In the genomic region with DNA sequence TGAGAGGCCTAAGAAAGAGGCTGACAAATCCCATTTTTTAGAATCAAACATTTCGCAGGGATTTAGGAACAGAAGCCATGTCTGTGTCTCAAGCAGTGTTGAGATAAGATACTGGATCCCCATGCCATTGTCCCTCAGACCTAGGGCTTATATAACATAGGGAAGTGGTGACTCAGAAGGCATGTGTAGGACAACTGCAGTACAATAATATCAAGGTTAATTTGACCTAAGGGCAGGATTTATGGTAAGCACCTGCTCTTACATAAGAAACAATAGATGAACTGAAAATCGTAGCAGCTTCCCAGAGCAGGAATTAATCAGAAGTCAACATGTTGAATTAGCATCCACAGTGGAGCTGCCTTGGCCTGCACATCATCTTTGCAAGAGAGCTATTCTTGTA, we compare ENCODE assay signal across 26 cellular contexts.
A peak's percentile ranks its signal among the peaks of the same experiment; 100 is the strongest.
DNase-seq lines count a peak whose midpoint lies in the region; ATAC-seq, FAIRE-seq and TF ChIP-seq lines count a peak whose summit lies in the region.
"Had no signal": no experiment of that assay in that cellular context is flagged by ENCODE, and none has a peak within 500 bp of the region (broad histone marks: within the 10 kb centered on the region; RNA-seq: fewer than 3 reads in every experiment).

No MANE protein-coding gene starts in this region.

- H3K18ac ChIP-seq in neuronal stem cell (ENCODE audit: low read length): no peak overlapping the region

- FAIRE-seq in urothelium cell line (lab: Jason Lieb, UNC): no peak
- FAIRE-seq: A204.1, GM12891, HTR-8/SVneo, K562, RCC 7860 had no signal

- no peak overlapping the region for H3K4me2 ChIP-seq in neuronal stem cell (ENCODE audit: insufficient read depth, low read length, poor library complexity, severe bottlenecking)
- H3K4me2 ChIP-seq: BLaER1 had no signal

- DNase-seq in NCI-H1436 treated with DMSO at 0.1 percent for 48 hours (lab: John Stamatoyannopoulos, UW): peak; percentile 3
- no peak for DNase-seq in NCI-H1436 (lab: John Stamatoyannopoulos, UW)
- DNase-seq in NB4 (ENCODE audit: low read depth): peak; percentile 0
- no peak for DNase-seq in endodermal cell
- no peak for DNase-seq in neuronal stem cell (ENCODE audit: low spot score)
- DNase-seq in urothelium cell line (ENCODE audit: low spot score): no peak
- DNase-seq: CD4-positive, CD25-positive, alpha-beta regulatory T cell; DMS79; GF-D8; H7; Kasumi-1; NCI-H1105 treated with DMSO at 0.1 percent for 48 hours; NCI-H187; NCI-H2081 treated with DMSO at 0.1 percent for 48 hours; NCI-H446; NCI-H524 treated with DMSO at 0.1 percent for 48 hours; SIG-M5 had no signal

- 62 to 68% methylated on average over 2 of the region's 2 CpGs for WGBS in endodermal cell (ENCODE audit: insufficient coverage in 1 of 2, insufficient read length in 1 of 2), 2 experiments
- WGBS in neuronal stem cell (ENCODE audit: extremely low coverage in 2 of 2, insufficient read length in 2 of 2, insufficient replicate concordance in 1 of 2), 2 donors: no CpG with 5 or more reads among the region's 2 CpGs

- no peak overlapping the region for H4K8ac ChIP-seq in neuronal stem cell (ENCODE audit: low read depth, low read length)

- no peak for TF ChIP-seq POLR2A in NB4 (IDR thresholded peaks at IDR 0.05; ENCODE audit: extremely low read depth, insufficient read length)

- H2BK5ac ChIP-seq in neuronal stem cell (ENCODE audit: low read length): no peak overlapping the region

- H3K9me3 ChIP-seq in endodermal cell (ENCODE audit: control insufficient read depth, low read length): no peaks in the 10 kb centered on the region
- no peaks in the 10 kb centered on the region for H3K9me3 ChIP-seq in neuronal stem cell (replicated peaks in 1 of 2; ENCODE audit: control insufficient read depth in 2 of 2, insufficient read depth in 1 of 2, low read depth in 1 of 2, low read length in 2 of 2)
- H3K9me3 ChIP-seq: BLaER1 had no signal

- H3K79me1 ChIP-seq in neuronal stem cell (ENCODE audit: low read depth, low read length): no peaks in the 10 kb centered on the region

- H3K4me3 ChIP-seq in NB4 (ENCODE audit: low read depth, low read length): no peak overlapping the region
- peak overlapping the region; percentile 37 for H3K4me3 ChIP-seq in endodermal cell (ENCODE audit: low read length)
- no peak overlapping the region for H3K4me3 ChIP-seq in neuronal stem cell (ENCODE audit: low read length in 2 of 2)
- H3K4me3 ChIP-seq: BLaER1, K562, SK-N-MC had no signal

- no peak overlapping the region for H2BK12ac ChIP-seq in neuronal stem cell (ENCODE audit: low read length)

- H3K4ac ChIP-seq in neuronal stem cell (ENCODE audit: low read length): no peak overlapping the region

- peak overlapping the region; percentile 25 for H2AFZ ChIP-seq in neuronal stem cell (ENCODE audit: low read length)

- H3K36me3 Mint-ChIP-seq in endodermal cell (ENCODE audit: low read depth): no peaks in the 10 kb centered on the region
- H3K36me3 Mint-ChIP-seq: CD4-positive, CD25-positive, alpha-beta regulatory T cell had no signal

- H3K27ac Mint-ChIP-seq in endodermal cell: no peak overlapping the region
- H3K27ac Mint-ChIP-seq: CD4-positive, CD25-positive, alpha-beta regulatory T cell had no signal

- no peak overlapping the region for H3K23ac ChIP-seq in neuronal stem cell (ENCODE audit: low read depth, low read length, poor library complexity)

- H3K27ac ChIP-seq in endodermal cell (ENCODE audit: low read depth, low read length) (no peak overlapping the region), neuronal stem cell (replicated peaks; ENCODE audit: low read length) (no peak overlapping the region)
- H3K27ac ChIP-seq: BLaER1, SK-N-MC had no signal

- H3K27me3 Mint-ChIP-seq in endodermal cell (ENCODE audit: insufficient read depth): no peaks in the 10 kb centered on the region
- H3K27me3 Mint-ChIP-seq: CD4-positive, CD25-positive, alpha-beta regulatory T cell had no signal

- H3K14ac ChIP-seq in neuronal stem cell (ENCODE audit: low read length): no peak overlapping the region

- TF ChIP-seq CTCF in NB4 (IDR thresholded peaks at IDR 0.05; ENCODE audit: low read depth, low read length) (no peak), endodermal cell (conservative IDR thresholded peaks at IDR 0.05) (no peak)

- H3K4me1 Mint-ChIP-seq in endodermal cell: peaks cover 13% of the 10 kb centered on the region
- H3K4me1 Mint-ChIP-seq: CD4-positive, CD25-positive, alpha-beta regulatory T cell had no signal

- H3K9me3 Mint-ChIP-seq in endodermal cell: no peaks in the 10 kb centered on the region

- H4K91ac ChIP-seq in neuronal stem cell (ENCODE audit: low read depth, low read length, poor library complexity): no peak overlapping the region

- peaks cover 8% of the 10 kb centered on the region for H3K4me1 ChIP-seq in endodermal cell (ENCODE audit: control insufficient read depth, insufficient read depth, low read length)
- peaks cover 0 to 2% of the 10 kb centered on the region in 2 donors for H3K4me1 ChIP-seq in neuronal stem cell (ENCODE audit: control insufficient read depth in 2 of 2, insufficient read depth in 1 of 2, low read depth in 1 of 2, low read length in 2 of 2)
- H3K4me1 ChIP-seq: BLaER1 had no signal

- no peak overlapping the region for H2BK15ac ChIP-seq in neuronal stem cell (ENCODE audit: low read length)

- no peak overlapping the region for H2AK5ac ChIP-seq in neuronal stem cell (ENCODE audit: low read depth, low read length)

- no peak overlapping the region for H2BK120ac ChIP-seq in neuronal stem cell (ENCODE audit: low read depth, low read length)

- ATAC-seq in GM21619 (IDR thresholded peaks at IDR 0.05; ENCODE audit: unreplicated experiment) (no peak), HG03139 (IDR thresholded peaks at IDR 0.05; ENCODE audit: unreplicated experiment) (no peak)
- ATAC-seq: K562 had no signal

- H3K27me3 ChIP-seq in endodermal cell (ENCODE audit: control insufficient read depth, insufficient read depth, low read length, poor library complexity, severe bottlenecking) (no peaks in the 10 kb centered on the region), neuronal stem cell (ENCODE audit: control insufficient read depth in 3 of 3, insufficient read depth in 3 of 3, low read depth in 1 of 3, low read length in 3 of 3) (no peaks in the 10 kb centered on the region)
- H3K27me3 ChIP-seq: BLaER1 had no signal

- H3K4me3 Mint-ChIP-seq in endodermal cell: no peak overlapping the region
- H3K4me3 Mint-ChIP-seq: CD4-positive, CD25-positive, alpha-beta regulatory T cell had no signal

- H3K36me3 ChIP-seq in endodermal cell (ENCODE audit: control insufficient read depth, insufficient read depth, low read length) (no peaks in the 10 kb centered on the region), neuronal stem cell (replicated peaks in 1 of 2; ENCODE audit: control insufficient read depth in 2 of 2, insufficient read depth in 2 of 2, low read length in 2 of 2) (no peaks in the 10 kb centered on the region)
- H3K36me3 ChIP-seq: BLaER1 had no signal

- H3K9ac ChIP-seq in endodermal cell (ENCODE audit: extremely low read depth, low read length, poor library complexity, severe bottlenecking) (no peak overlapping the region), neuronal stem cell (ENCODE audit: low read depth, low read length, poor library complexity) (no peak overlapping the region)
- H3K9ac ChIP-seq: BLaER1 had no signal

Comparison
In these comparisons a context has a peak if more than half of its experiments do, and no peak if none do; other contexts are left out.
1. DNase-seq: peak in NCI-H1436 treated with DMSO at 0.1 percent for 48 hours (single experiment) and NB4 (single experiment); none in NCI-H1436 (single experiment), endodermal cell (single experiment), neuronal stem cell (single experiment) and urothelium cell line (single experiment).